Comparison of ENCODE assay signal across 1 cellular context in genomic region chrX:323721-324628, GRCh38.
A peak's percentile ranks its signal among the peaks of the same experiment; 100 is the strongest.
TF ChIP-seq lines count a peak whose summit lies in the region.

No MANE protein-coding gene starts in this region.

TF ChIP-seq in HepG2, 621 proteins besides CTCF, POLR2A, EP300 and RAD21 (continued from another document and continues in another):
- TF ChIP-seq, protein P1, sequence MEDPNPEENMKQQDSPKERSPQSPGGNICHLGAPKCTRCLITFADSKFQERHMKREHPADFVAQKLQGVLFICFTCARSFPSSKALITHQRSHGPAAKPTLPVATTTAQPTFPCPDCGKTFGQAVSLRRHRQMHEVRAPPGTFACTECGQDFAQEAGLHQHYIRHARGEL (CRISPR knock-in tag; IDR thresholded peaks at IDR 0.05), result no peak
- no peak for TF ChIP-seq MATR3 (CRISPR knock-in tag; IDR thresholded peaks at IDR 0.05)
- TF ChIP-seq ZNF713 (CRISPR knock-in tag; IDR thresholded peaks at IDR 0.05), result no peak
- no peak for TF ChIP-seq ZNF619 (CRISPR knock-in tag; IDR thresholded peaks at IDR 0.05)
- TF ChIP-seq ZSCAN22 (CRISPR knock-in tag; IDR thresholded peaks at IDR 0.05), result no peak
- no peak for TF ChIP-seq ZNF543 (CRISPR knock-in tag; IDR thresholded peaks at IDR 0.05)
- no peak for TF ChIP-seq HNF4G (IDR thresholded peaks at IDR 0.05; ENCODE audit: borderline replicate concordance, low read depth, low read length)
- TF ChIP-seq HNF4G (CRISPR knock-in tag; IDR thresholded peaks at IDR 0.05; ENCODE audit: borderline replicate concordance, low read depth), result no peak
- no peak for TF ChIP-seq NRL (CRISPR knock-in tag; IDR thresholded peaks at IDR 0.05; ENCODE audit: borderline replicate concordance)
- TF ChIP-seq, protein P2, sequence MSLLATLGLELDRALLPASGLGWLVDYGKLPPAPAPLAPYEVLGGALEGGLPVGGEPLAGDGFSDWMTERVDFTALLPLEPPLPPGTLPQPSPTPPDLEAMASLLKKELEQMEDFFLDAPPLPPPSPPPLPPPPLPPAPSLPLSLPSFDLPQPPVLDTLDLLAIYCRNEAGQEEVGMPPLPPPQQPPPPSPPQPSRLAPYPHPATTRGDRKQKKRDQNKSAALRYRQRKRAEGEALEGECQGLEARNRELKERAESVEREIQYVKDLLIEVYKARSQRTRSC (CRISPR knock-in tag; IDR thresholded peaks at IDR 0.05; ENCODE audit: low read depth), result no peak
- TF ChIP-seq ZBTB42 (CRISPR knock-in tag; IDR thresholded peaks at IDR 0.05), result no peak
- no peak for TF ChIP-seq SP2 (CRISPR knock-in tag; IDR thresholded peaks at IDR 0.05)
- no peak for TF ChIP-seq PAF1 (CRISPR knock-in tag; IDR thresholded peaks at IDR 0.05)
- TF ChIP-seq SAFB2 (CRISPR knock-in tag; IDR thresholded peaks at IDR 0.05; ENCODE audit: borderline replicate concordance, low read depth), result 0 out of 2 replicates have a peak, but pooled peaks have one; percentile 19
- TF ChIP-seq ZNF724P (CRISPR knock-in tag; IDR thresholded peaks at IDR 0.05; ENCODE audit: borderline replicate concordance), result no peak
- TF ChIP-seq TFDP2 (CRISPR knock-in tag; IDR thresholded peaks at IDR 0.05), result no peak
- TF ChIP-seq KAT8 (CRISPR knock-in tag; IDR thresholded peaks at IDR 0.05), result no peak; the same call in 1 of the 2 replicates
- peak; percentile 63; the same call in 1 of the 2 replicates for TF ChIP-seq POLR2G (IDR thresholded peaks at IDR 0.05; ENCODE audit: low read depth, low read length)
- TF ChIP-seq, protein P3, sequence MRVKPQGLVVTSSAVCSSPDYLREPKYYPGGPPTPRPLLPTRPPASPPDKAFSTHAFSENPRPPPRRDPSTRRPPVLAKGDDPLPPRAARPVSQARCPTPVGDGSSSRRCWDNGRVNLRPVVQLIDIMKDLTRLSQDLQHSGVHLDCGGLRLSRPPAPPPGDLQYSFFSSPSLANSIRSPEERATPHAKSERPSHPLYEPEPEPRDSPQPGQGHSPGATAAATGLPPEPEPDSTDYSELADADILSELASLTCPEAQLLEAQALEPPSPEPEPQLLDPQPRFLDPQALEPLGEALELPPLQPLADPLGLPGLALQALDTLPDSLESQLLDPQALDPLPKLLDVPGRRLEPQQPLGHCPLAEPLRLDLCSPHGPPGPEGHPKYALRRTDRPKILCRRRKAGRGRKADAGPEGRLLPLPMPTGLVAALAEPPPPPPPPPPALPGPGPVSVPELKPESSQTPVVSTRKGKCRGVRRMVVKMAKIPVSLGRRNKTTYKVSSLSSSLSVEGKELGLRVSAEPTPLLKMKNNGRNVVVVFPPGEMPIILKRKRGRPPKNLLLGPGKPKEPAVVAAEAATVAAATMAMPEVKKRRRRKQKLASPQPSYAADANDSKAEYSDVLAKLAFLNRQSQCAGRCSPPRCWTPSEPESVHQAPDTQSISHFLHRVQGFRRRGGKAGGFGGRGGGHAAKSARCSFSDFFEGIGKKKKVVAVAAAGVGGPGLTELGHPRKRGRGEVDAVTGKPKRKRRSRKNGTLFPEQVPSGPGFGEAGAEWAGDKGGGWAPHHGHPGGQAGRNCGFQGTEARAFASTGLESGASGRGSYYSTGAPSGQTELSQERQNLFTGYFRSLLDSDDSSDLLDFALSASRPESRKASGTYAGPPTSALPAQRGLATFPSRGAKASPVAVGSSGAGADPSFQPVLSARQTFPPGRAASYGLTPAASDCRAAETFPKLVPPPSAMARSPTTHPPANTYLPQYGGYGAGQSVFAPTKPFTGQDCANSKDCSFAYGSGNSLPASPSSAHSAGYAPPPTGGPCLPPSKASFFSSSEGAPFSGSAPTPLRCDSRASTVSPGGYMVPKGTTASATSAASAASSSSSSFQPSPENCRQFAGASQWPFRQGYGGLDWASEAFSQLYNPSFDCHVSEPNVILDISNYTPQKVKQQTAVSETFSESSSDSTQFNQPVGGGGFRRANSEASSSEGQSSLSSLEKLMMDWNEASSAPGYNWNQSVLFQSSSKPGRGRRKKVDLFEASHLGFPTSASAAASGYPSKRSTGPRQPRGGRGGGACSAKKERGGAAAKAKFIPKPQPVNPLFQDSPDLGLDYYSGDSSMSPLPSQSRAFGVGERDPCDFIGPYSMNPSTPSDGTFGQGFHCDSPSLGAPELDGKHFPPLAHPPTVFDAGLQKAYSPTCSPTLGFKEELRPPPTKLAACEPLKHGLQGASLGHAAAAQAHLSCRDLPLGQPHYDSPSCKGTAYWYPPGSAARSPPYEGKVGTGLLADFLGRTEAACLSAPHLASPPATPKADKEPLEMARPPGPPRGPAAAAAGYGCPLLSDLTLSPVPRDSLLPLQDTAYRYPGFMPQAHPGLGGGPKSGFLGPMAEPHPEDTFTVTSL (CRISPR knock-in tag; IDR thresholded peaks at IDR 0.05; ENCODE audit: borderline replicate concordance), result no peak
- TF ChIP-seq EZH2 (conservative IDR thresholded peaks at IDR 0.05; ENCODE audit: low read depth, low read length), result no peak
- TF ChIP-seq HDAC2 (CRISPR knock-in tag; IDR thresholded peaks at IDR 0.05), result no peak
- no peak for TF ChIP-seq ZNF770 (CRISPR knock-in tag; IDR thresholded peaks at IDR 0.05)
- TF ChIP-seq TBX2 (CRISPR knock-in tag; IDR thresholded peaks at IDR 0.05; ENCODE audit: borderline replicate concordance), result peak; percentile 44; the same call in 1 of the 2 replicates
- TF ChIP-seq ETS1 (CRISPR knock-in tag; IDR thresholded peaks at IDR 0.05), result no peak
- TF ChIP-seq ISL2 (CRISPR knock-in tag; IDR thresholded peaks at IDR 0.05), result no peak
- TF ChIP-seq, protein P4, sequence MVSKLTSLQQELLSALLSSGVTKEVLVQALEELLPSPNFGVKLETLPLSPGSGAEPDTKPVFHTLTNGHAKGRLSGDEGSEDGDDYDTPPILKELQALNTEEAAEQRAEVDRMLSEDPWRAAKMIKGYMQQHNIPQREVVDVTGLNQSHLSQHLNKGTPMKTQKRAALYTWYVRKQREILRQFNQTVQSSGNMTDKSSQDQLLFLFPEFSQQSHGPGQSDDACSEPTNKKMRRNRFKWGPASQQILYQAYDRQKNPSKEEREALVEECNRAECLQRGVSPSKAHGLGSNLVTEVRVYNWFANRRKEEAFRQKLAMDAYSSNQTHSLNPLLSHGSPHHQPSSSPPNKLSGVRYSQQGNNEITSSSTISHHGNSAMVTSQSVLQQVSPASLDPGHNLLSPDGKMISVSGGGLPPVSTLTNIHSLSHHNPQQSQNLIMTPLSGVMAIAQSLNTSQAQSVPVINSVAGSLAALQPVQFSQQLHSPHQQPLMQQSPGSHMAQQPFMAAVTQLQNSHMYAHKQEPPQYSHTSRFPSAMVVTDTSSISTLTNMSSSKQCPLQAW (CRISPR knock-in tag; IDR thresholded peaks at IDR 0.05), result no peak
- TF ChIP-seq ZNF567 (CRISPR knock-in tag; IDR thresholded peaks at IDR 0.05; ENCODE audit: borderline replicate concordance), result no peak; the same call in 1 of the 2 replicates
- TF ChIP-seq ZNF550 (CRISPR knock-in tag; IDR thresholded peaks at IDR 0.05; ENCODE audit: borderline replicate concordance), result no peak
- TF ChIP-seq ZNF512B (CRISPR knock-in tag; IDR thresholded peaks at IDR 0.05; ENCODE audit: borderline replicate concordance), result no peak
- no peak for TF ChIP-seq FOXM1 (CRISPR knock-in tag; IDR thresholded peaks at IDR 0.05)
- TF ChIP-seq ZNF737 (CRISPR knock-in tag; IDR thresholded peaks at IDR 0.05; ENCODE audit: borderline replicate concordance), result no peak
- no peak for TF ChIP-seq SIN3B (IDR thresholded peaks at IDR 0.05; ENCODE audit: low read length)
- TF ChIP-seq ARID3A (IDR thresholded peaks at IDR 0.05; ENCODE audit: low read depth, low read length), result no peak
- no peak for TF ChIP-seq FOXA3 (CRISPR knock-in tag; IDR thresholded peaks at IDR 0.05)
- peak; percentile 47 for TF ChIP-seq ZNF263 (CRISPR knock-in tag; IDR thresholded peaks at IDR 0.05)
- TF ChIP-seq, protein P5, sequence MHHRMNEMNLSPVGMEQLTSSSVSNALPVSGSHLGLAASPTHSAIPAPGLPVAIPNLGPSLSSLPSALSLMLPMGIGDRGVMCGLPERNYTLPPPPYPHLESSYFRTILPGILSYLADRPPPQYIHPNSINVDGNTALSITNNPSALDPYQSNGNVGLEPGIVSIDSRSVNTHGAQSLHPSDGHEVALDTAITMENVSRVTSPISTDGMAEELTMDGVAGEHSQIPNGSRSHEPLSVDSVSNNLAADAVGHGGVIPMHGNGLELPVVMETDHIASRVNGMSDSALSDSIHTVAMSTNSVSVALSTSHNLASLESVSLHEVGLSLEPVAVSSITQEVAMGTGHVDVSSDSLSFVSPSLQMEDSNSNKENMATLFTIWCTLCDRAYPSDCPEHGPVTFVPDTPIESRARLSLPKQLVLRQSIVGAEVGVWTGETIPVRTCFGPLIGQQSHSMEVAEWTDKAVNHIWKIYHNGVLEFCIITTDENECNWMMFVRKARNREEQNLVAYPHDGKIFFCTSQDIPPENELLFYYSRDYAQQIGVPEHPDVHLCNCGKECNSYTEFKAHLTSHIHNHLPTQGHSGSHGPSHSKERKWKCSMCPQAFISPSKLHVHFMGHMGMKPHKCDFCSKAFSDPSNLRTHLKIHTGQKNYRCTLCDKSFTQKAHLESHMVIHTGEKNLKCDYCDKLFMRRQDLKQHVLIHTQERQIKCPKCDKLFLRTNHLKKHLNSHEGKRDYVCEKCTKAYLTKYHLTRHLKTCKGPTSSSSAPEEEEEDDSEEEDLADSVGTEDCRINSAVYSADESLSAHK (CRISPR knock-in tag; IDR thresholded peaks at IDR 0.05; ENCODE audit: borderline replicate concordance), result no peak
- no peak for TF ChIP-seq U2AF1 (optimal IDR thresholded peaks at IDR 0.05; ENCODE audit: low read depth, low read length)
- TF ChIP-seq KLF15 (CRISPR knock-in tag; IDR thresholded peaks at IDR 0.05; ENCODE audit: borderline replicate concordance), result no peak
- no peak for TF ChIP-seq ZNF260 (CRISPR knock-in tag; IDR thresholded peaks at IDR 0.05; ENCODE audit: borderline replicate concordance, low read depth)
- no peak for TF ChIP-seq ZNF891 (CRISPR knock-in tag; IDR thresholded peaks at IDR 0.05)
- TF ChIP-seq RCOR2 (CRISPR knock-in tag; IDR thresholded peaks at IDR 0.05), result no peak
